Comparison of ENCODE assay signal across 9 cellular contexts in genomic region chr1:66276229-66276628, GRCh38.
DNase-seq lines count a peak whose midpoint lies in the region; ATAC-seq and TF ChIP-seq lines count a peak whose summit lies in the region.
"Had no signal": no experiment of that assay in that cellular context is flagged by ENCODE, and none has a peak within 500 bp of the region (broad histone marks: within the 10 kb centered on the region; RNA-seq: fewer than 3 reads in every experiment).

No MANE protein-coding gene starts in this region.

- H3K27ac Mint-ChIP-seq in CD14-positive monocyte = peak overlapping the region in 2 of 7 donors; percentile 81 to 82

- WGBS in esophagus squamous epithelium, 2 donors = 66 to 81% methylated on average over 2 of the region's 2 CpGs

- no peaks in the 10 kb centered on the region for H3K27me3 Mint-ChIP-seq in CD14-positive monocyte (ENCODE audit: low read depth in 3 of 3)

- no peaks in the 10 kb centered on the region for H3K36me3 Mint-ChIP-seq in CD14-positive monocyte

- no peaks in the 10 kb centered on the region for H3K36me3 ChIP-seq in esophagus squamous epithelium

- TF ChIP-seq CTCF in esophagus squamous epithelium (IDR thresholded peaks at IDR 0.05) = no peak
- no peak for TF ChIP-seq CTCF in CD14-positive monocyte (IDR thresholded peaks at IDR 0.05)

- no peaks in the 10 kb centered on the region for H3K9me3 ChIP-seq in esophagus squamous epithelium

- peak overlapping the region; percentile 27 to 41 (median 32) for H3K27ac ChIP-seq in esophagus squamous epithelium

- DNase-seq in esophagus squamous epithelium (lab: John Stamatoyannopoulos, UW) (no peak), CD14-positive monocyte (ENCODE audit: low spot score) (no peak), AG20443 (ENCODE audit: low spot score) (no peak), iPS-NIHi11 (ENCODE audit: low spot score) (no peak), activated gamma-delta T cell (lab: John Stamatoyannopoulos, UW) (no peak)
- DNase-seq: HCEC 1CT had no signal

- no peak overlapping the region for H3K4me3 Mint-ChIP-seq in CD14-positive monocyte

- H3K4me3 ChIP-seq in esophagus squamous epithelium = no peak overlapping the region

- ATAC-seq in GM18502 (IDR thresholded peaks at IDR 0.05; ENCODE audit: poor library complexity, unreplicated experiment) (peak; percentile 74), GM21381 (IDR thresholded peaks at IDR 0.05; ENCODE audit: unreplicated experiment) (peak; percentile 77), HG03469 (IDR thresholded peaks at IDR 0.05; ENCODE audit: unreplicated experiment) (peak; percentile 77)

- H3K9me3 Mint-ChIP-seq in CD14-positive monocyte = no peaks in the 10 kb centered on the region

- peaks cover 11 to 41% (median 18%) of the 10 kb centered on the region in 3 donors for H3K4me1 ChIP-seq in esophagus squamous epithelium

- no peaks in the 10 kb centered on the region for H3K27me3 ChIP-seq in esophagus squamous epithelium

- intact Hi-C loops in esophagus squamous epithelium (cut with DNase I) = loop anchor here (10.0 kb wide), 1 partner anchor 49 kb away; no protein-coding TSS in a partner anchor
- intact Hi-C loops in CD14-positive monocyte (cut with micrococcal nuclease) = no loop called here

- peaks cover 68% of the 10 kb centered on the region for H3K4me1 Mint-ChIP-seq in CD14-positive monocyte

- TF ChIP-seq POLR2A in esophagus squamous epithelium (IDR thresholded peaks at IDR 0.05) = no peak
